8 cellular contexts compared by ENCODE assay signal in the genomic region with DNA sequence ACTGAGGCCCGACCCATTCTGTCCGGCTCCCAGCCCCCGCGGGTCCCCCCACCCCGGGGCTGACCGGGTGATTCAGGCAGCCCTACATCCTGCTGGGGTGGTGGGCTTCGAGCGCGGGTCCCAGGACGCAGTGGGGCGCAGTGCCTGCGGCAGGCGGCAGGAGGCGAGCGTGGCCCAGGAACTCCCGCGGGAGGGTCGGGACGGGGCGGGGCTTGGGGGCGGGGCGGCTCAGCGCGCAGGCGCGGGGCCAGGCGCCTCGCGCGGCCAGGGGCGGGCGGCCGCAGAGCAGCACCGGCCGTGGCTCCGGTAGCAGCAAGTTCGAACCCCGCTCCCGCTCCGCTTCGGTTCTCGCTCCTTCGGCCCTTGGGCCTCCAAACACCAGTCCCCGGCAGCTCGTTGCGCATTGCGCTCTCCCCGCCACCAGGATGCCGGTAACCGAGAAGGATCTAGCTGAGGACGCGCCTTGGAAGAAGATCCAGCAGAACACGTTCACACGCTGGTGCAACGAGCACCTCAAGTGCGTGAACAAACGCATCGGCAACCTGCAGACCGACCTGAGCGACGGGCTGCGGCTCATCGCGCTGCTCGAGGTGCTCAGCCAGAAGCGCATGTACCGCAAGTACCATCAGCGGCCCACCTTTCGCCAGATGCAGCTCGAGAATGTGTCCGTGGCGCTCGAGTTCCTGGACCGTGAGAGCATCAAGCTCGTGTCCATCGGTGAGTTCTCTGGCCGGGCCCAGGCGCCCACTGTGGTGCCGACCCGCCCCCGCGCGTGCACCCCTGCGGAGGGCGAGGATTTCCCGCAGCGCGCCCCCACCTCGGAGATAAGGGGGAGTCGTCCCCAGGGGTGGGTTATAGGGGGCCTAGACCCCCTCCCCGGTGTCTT. TPM values are rescaled to one million over a fixed set of nuclear protein-coding genes. Genes with fewer than 3 reads are reported as not detected.
DNase-seq lines count a peak whose midpoint lies in the region; ATAC-seq and TF ChIP-seq lines count a peak whose summit lies in the region.

A gene with protein sequence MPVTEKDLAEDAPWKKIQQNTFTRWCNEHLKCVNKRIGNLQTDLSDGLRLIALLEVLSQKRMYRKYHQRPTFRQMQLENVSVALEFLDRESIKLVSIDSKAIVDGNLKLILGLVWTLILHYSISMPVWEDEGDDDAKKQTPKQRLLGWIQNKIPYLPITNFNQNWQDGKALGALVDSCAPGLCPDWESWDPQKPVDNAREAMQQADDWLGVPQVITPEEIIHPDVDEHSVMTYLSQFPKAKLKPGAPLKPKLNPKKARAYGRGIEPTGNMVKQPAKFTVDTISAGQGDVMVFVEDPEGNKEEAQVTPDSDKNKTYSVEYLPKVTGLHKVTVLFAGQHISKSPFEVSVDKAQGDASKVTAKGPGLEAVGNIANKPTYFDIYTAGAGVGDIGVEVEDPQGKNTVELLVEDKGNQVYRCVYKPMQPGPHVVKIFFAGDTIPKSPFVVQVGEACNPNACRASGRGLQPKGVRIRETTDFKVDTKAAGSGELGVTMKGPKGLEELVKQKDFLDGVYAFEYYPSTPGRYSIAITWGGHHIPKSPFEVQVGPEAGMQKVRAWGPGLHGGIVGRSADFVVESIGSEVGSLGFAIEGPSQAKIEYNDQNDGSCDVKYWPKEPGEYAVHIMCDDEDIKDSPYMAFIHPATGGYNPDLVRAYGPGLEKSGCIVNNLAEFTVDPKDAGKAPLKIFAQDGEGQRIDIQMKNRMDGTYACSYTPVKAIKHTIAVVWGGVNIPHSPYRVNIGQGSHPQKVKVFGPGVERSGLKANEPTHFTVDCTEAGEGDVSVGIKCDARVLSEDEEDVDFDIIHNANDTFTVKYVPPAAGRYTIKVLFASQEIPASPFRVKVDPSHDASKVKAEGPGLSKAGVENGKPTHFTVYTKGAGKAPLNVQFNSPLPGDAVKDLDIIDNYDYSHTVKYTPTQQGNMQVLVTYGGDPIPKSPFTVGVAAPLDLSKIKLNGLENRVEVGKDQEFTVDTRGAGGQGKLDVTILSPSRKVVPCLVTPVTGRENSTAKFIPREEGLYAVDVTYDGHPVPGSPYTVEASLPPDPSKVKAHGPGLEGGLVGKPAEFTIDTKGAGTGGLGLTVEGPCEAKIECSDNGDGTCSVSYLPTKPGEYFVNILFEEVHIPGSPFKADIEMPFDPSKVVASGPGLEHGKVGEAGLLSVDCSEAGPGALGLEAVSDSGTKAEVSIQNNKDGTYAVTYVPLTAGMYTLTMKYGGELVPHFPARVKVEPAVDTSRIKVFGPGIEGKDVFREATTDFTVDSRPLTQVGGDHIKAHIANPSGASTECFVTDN (N-terminal part only) (plus strand): TSS at position 283 of the 886 bp plus-strand sequence. CDS start 143 bp downstream, at position 426.

- H3K4me1 Mint-ChIP-seq in activated T-cell treated with anti-CD3 and anti-CD28 coated beads, Interleukin-2, amount 50 U/mL, for 24 hours (ENCODE audit: low read depth), result peaks cover 44% of the 10 kb centered on the region

- peak; percentile 61 for TF ChIP-seq CTCF in A673 (conservative IDR thresholded peaks at IDR 0.05; ENCODE audit: low read depth, low read length)
- TF ChIP-seq CTCF in OCI-LY7 (conservative IDR thresholded peaks at IDR 0.05; ENCODE audit: low read length), result peak; percentile 75

- H3K9me3 Mint-ChIP-seq in activated T-cell treated with anti-CD3 and anti-CD28 coated beads, Interleukin-2, amount 50 U/mL, for 24 hours, result no peaks in the 10 kb centered on the region

- peak within 1 kb of the TSS; percentile 90 for H2AFZ ChIP-seq in OCI-LY7 (ENCODE audit: low read length)

- peaks cover 12% of the 10 kb centered on the region; the same call in 1 of the 2 replicates for H3K79me2 ChIP-seq in OCI-LY7 (ENCODE audit: insufficient read depth, low read depth, low read length)

- H3K36me3 Mint-ChIP-seq in activated T-cell treated with anti-CD3 and anti-CD28 coated beads, Interleukin-2, amount 50 U/mL, for 24 hours (ENCODE audit: low read depth), result peaks cover 4% of the 10 kb centered on the region

- BruUV-seq in A673 (replicated peaks; lab: Mats Ljungman, UMichigan), result TSS peak; percentile 37
- no TSS peak for BruUV-seq in OCI-LY7 (replicated peaks; lab: Mats Ljungman, UMichigan)

- H3K27ac ChIP-seq in A673 (ENCODE audit: low read depth, low read length, poor library complexity, severe bottlenecking) (peak within 1 kb of the TSS; percentile 63), OCI-LY7 (ENCODE audit: low read depth, low read length, poor library complexity, severe bottlenecking) (peak within 1 kb of the TSS; percentile 17), muscle layer of duodenum (ENCODE audit: low read length) (peak within 1 kb of the TSS; percentile 90)

- H3K9me2 ChIP-seq in OCI-LY7 (ENCODE audit: insufficient read depth, low read length), result no peaks in the 10 kb centered on the region

- H3K9me3 ChIP-seq in A673 (ENCODE audit: low read depth, low read length, poor library complexity, severe bottlenecking) (no peaks in the 10 kb centered on the region), OCI-LY7 (ENCODE audit: low read length) (no peaks in the 10 kb centered on the region), muscle layer of duodenum (ENCODE audit: control insufficient read depth in 1 of 2, low read length in 2 of 2) (no peaks in the 10 kb centered on the region)

- DNase-seq in A673 (ENCODE audit: low spot score), result peak; percentile 68
- peak; percentile 87 for DNase-seq in OCI-LY7 (ENCODE audit: low spot score)
- DNase-seq in activated T-cell treated with anti-CD3 and anti-CD28 coated beads, Interleukin-2, amount 50 U/mL, for 24 hours, result peak; percentile 87
- peak; percentile 51 to 54 for DNase-seq in stimulated activated CD8-positive, alpha-beta memory T cell treated with anti-CD3 and anti-CD28 coated beads, Interleukin-7, amount 100 ng/mL, for 48 hours (ENCODE audit: extremely low read depth in 1 of 2, low read depth in 1 of 2)

- H3K4me3 Mint-ChIP-seq in activated T-cell treated with anti-CD3 and anti-CD28 coated beads, Interleukin-2, amount 50 U/mL, for 24 hours, result peak within 1 kb of the TSS; percentile 91

- peak within 1 kb of the TSS; percentile 91 for H3K27ac Mint-ChIP-seq in activated T-cell treated with anti-CD3 and anti-CD28 coated beads, Interleukin-2, amount 50 U/mL, for 24 hours

- peak within 1 kb of the TSS; percentile 97 for H3K4me2 ChIP-seq in OCI-LY7 (ENCODE audit: low read length)

- H3K4me3 ChIP-seq in A673 (ENCODE audit: low read depth, low read length, poor library complexity, severe bottlenecking) (peak within 1 kb of the TSS; percentile 77), OCI-LY7 (ENCODE audit: low read depth, low read length, poor library complexity, severe bottlenecking) (peak within 1 kb of the TSS; percentile 82), muscle layer of duodenum (ENCODE audit: low read depth in 1 of 2, low read length in 2 of 2) (peak within 1 kb of the TSS; percentile 95 to 96)

- POLR2A ChIA-PET in A673 (lab: Charles Lee; ENCODE audit: low non-redundant PET), result no interaction called here
- POLR2A ChIA-PET in OCI-LY7 (lab: Charles Lee), result interaction anchor here (0.7 to 1.4 kb wide), 5 partner anchors 10 to 188 kb away, joined by 3 to 5 read pairs (median 3); no protein-coding TSS in a partner anchor

- H3K27me3 ChIP-seq in A673 (replicated peaks; ENCODE audit: insufficient read depth, low read depth, low read length, poor library complexity) (no peaks in the 10 kb centered on the region), muscle layer of duodenum (ENCODE audit: low read depth, low read length) (no peaks in the 10 kb centered on the region)

- H3K27me3 Mint-ChIP-seq in activated T-cell treated with anti-CD3 and anti-CD28 coated beads, Interleukin-2, amount 50 U/mL, for 24 hours, result no peaks in the 10 kb centered on the region

- H3K36me3 ChIP-seq in A673 (ENCODE audit: insufficient read depth, low read length, poor library complexity, severe bottlenecking) (no peaks in the 10 kb centered on the region), OCI-LY7 (ENCODE audit: insufficient read depth, low read length) (no peaks in the 10 kb centered on the region), muscle layer of duodenum (ENCODE audit: control insufficient read depth in 1 of 2, insufficient read depth in 2 of 2, low read length in 2 of 2) (no peaks in the 10 kb centered on the region)

- ATAC-seq in GM18511 (IDR thresholded peaks at IDR 0.05; ENCODE audit: unreplicated experiment) (peak; percentile 66), HG03108 (IDR thresholded peaks at IDR 0.05; ENCODE audit: unreplicated experiment) (peak; percentile 61), esophagus mucosa (peak; percentile 70)

- CTCF ChIA-PET in A673 (lab: Charles Lee) (no interaction called here), OCI-LY7 (lab: Charles Lee; ENCODE audit: unreplicated experiment) (interaction anchor here (0.8 kb wide), 2 partner anchors 23 to 33 kb away, joined by 3 read pairs; no protein-coding TSS in a partner anchor)

- 0 out of 2 replicates have a peak, but pooled peaks cover 3% of the 10 kb centered on the region for H4K20me1 ChIP-seq in OCI-LY7 (ENCODE audit: insufficient read depth, low read length)

- intact Hi-C loops in A673 (cut with micrococcal nuclease; ENCODE audit: unreplicated experiment), result loop anchor here (5.0 kb wide), 1 partner anchor 169 kb away; no protein-coding TSS in a partner anchor
- intact Hi-C loops in OCI-LY7 (cut with micrococcal nuclease; ENCODE audit: unreplicated experiment), result loop anchor here (2.0 kb wide), 1 partner anchor 168 kb away; no protein-coding TSS in a partner anchor

- H3K4me1 ChIP-seq in A673 (ENCODE audit: insufficient read depth, low read length, poor library complexity, severe bottlenecking) (no peaks in the 10 kb centered on the region), OCI-LY7 (ENCODE audit: insufficient read depth, low read length, poor library complexity, severe bottlenecking) (peaks cover 19% of the 10 kb centered on the region), muscle layer of duodenum (ENCODE audit: control insufficient read depth in 1 of 2, insufficient read depth in 2 of 2, low read length in 2 of 2) (peaks cover 0 to 33% of the 10 kb centered on the region in 2 donors)

RNA-seq across cellular contexts. Expression of the gene that starts here (rescaled TPM):
- total RNA-seq in A673 (2021) (41.2 and 43.7 TPM in 2 replicates), OCI-LY7 (2022) (39.1 and 39.7 TPM in 2 replicates), esophagus mucosa (124 TPM)
- 29.5 and 29.9 TPM in 2 replicates for total RNA-seq in OCI-LY7 (2014; rRNA removed; shearing (Covaris generic))

Comparison
In these comparisons a context has a peak if more than half of its experiments do, and no peak if none do; other contexts are left out.
1. Peak in every context shown above with its lines: DNase-seq, ATAC-seq, H3K4me3 ChIP-seq and H3K27ac ChIP-seq.
2. H3K27ac ChIP-seq: peak in every context shown above with its lines; median percentile 90 in muscle layer of duodenum; 63 in A673; 17 in OCI-LY7.